8 cellular contexts compared by ENCODE assay signal in genomic region chr3:79019137-79019923, GRCh38.
DNase-seq lines count a peak whose midpoint lies in the region; ATAC-seq and TF ChIP-seq lines count a peak whose summit lies in the region.

No MANE protein-coding gene starts in this region.

- no peak overlapping the region for H3K4me3 Mint-ChIP-seq in activated naive CD8-positive, alpha-beta T cell treated with anti-CD3 and anti-CD28 coated beads, Interleukin-2, amount 10 ng/mL, durations not matched to agents 7 days and 5 days
- no peak overlapping the region for H3K4me3 Mint-ChIP-seq in glutamatergic neuron (ENCODE audit: unreplicated experiment)

- H4K8ac ChIP-seq in neuronal stem cell (ENCODE audit: low read depth, low read length) = no peak overlapping the region

- DNase-seq in EH (ENCODE audit: low read depth) (peak; percentile 93), NCI-H345 (lab: John Stamatoyannopoulos, UW) (peak; percentile 91), glutamatergic neuron (peak; percentile 84), neuronal stem cell (ENCODE audit: low spot score) (peak; percentile 81), NK-92 (lab: John Stamatoyannopoulos, UW; ENCODE audit: unreplicated experiment) (no peak)
- DNase-seq in activated naive CD8-positive, alpha-beta T cell treated with anti-CD3 and anti-CD28 coated beads, Interleukin-2, amount 10 ng/mL, durations not matched to agents 7 days and 5 days = peak; percentile 56

- peak overlapping the region; percentile 87 for H3K14ac ChIP-seq in neuronal stem cell (ENCODE audit: low read length)

- ATAC-seq in HG02642 (IDR thresholded peaks at IDR 0.05; ENCODE audit: poor library complexity, unreplicated experiment) (peak; percentile 78), GM19351 (IDR thresholded peaks at IDR 0.05; ENCODE audit: unreplicated experiment) (no peak)
- peak; percentile 52 for ATAC-seq in activated naive CD8-positive, alpha-beta T cell treated with anti-CD3 and anti-CD28 coated beads, Interleukin-2, amount 10 ng/mL, durations not matched to agents 7 days and 5 days (ENCODE audit: low read depth)

- peak overlapping the region; percentile 88 for H2BK120ac ChIP-seq in neuronal stem cell (ENCODE audit: low read depth, low read length)

- H3K9ac ChIP-seq in neuronal stem cell (ENCODE audit: low read depth, low read length, poor library complexity) = peak overlapping the region; percentile 97

- H2AK5ac ChIP-seq in neuronal stem cell (ENCODE audit: low read depth, low read length) = peak overlapping the region; percentile 63

- peak overlapping the region; percentile 81 to 97 for H3K4me3 ChIP-seq in neuronal stem cell (ENCODE audit: low read length in 2 of 2)

- H2BK5ac ChIP-seq in neuronal stem cell (ENCODE audit: low read length) = peak overlapping the region; percentile 97

- no peak overlapping the region for H3K4ac ChIP-seq in neuronal stem cell (ENCODE audit: low read length)

- no peak overlapping the region for H4K91ac ChIP-seq in neuronal stem cell (ENCODE audit: low read depth, low read length, poor library complexity)

- peak overlapping the region; percentile 55 for H3K23ac ChIP-seq in neuronal stem cell (ENCODE audit: low read depth, low read length, poor library complexity)

- peak overlapping the region; percentile 99 for H2AFZ ChIP-seq in neuronal stem cell (ENCODE audit: low read length)

- peak overlapping the region; percentile 73 for H3K27ac Mint-ChIP-seq in activated naive CD8-positive, alpha-beta T cell treated with anti-CD3 and anti-CD28 coated beads, Interleukin-2, amount 10 ng/mL, durations not matched to agents 7 days and 5 days
- H3K27ac Mint-ChIP-seq in glutamatergic neuron (ENCODE audit: unreplicated experiment) = peak overlapping the region; percentile 99

- H2BK15ac ChIP-seq in neuronal stem cell (ENCODE audit: low read length) = peak overlapping the region; percentile 85

- H3K36me3 ChIP-seq in neuronal stem cell (replicated peaks in 1 of 2; ENCODE audit: control insufficient read depth in 2 of 2, insufficient read depth in 2 of 2, low read length in 2 of 2) = no peaks in the 10 kb centered on the region

- no peak for TF ChIP-seq CTCF in glutamatergic neuron (IDR thresholded peaks at IDR 0.05; ENCODE audit: partially characterized antibody, unreplicated experiment)

- WGBS in neuronal stem cell (ENCODE audit: extremely low coverage in 2 of 2, insufficient read length in 2 of 2, insufficient replicate concordance in 1 of 2), 2 donors = no CpG with 5 or more reads among the region's 40 CpGs

- no peaks in the 10 kb centered on the region for H3K9me3 ChIP-seq in neuronal stem cell (replicated peaks in 1 of 2; ENCODE audit: control insufficient read depth in 2 of 2, insufficient read depth in 1 of 2, low read depth in 1 of 2, low read length in 2 of 2)

- peaks cover 5% of the 10 kb centered on the region for H3K79me1 ChIP-seq in neuronal stem cell (ENCODE audit: low read depth, low read length)

- H3K18ac ChIP-seq in neuronal stem cell (ENCODE audit: low read length) = peak overlapping the region; percentile 99

- peak overlapping the region; percentile 61 for H3K4me2 ChIP-seq in neuronal stem cell (ENCODE audit: insufficient read depth, low read length, poor library complexity, severe bottlenecking)

- H3K27me3 Mint-ChIP-seq in activated naive CD8-positive, alpha-beta T cell treated with anti-CD3 and anti-CD28 coated beads, Interleukin-2, amount 10 ng/mL, durations not matched to agents 7 days and 5 days = peaks cover 6% of the 10 kb centered on the region
- peaks cover 5% of the 10 kb centered on the region for H3K27me3 Mint-ChIP-seq in glutamatergic neuron (ENCODE audit: unreplicated experiment)

- H3K9me3 Mint-ChIP-seq in activated naive CD8-positive, alpha-beta T cell treated with anti-CD3 and anti-CD28 coated beads, Interleukin-2, amount 10 ng/mL, durations not matched to agents 7 days and 5 days = no peaks in the 10 kb centered on the region
- H3K9me3 Mint-ChIP-seq in glutamatergic neuron (ENCODE audit: unreplicated experiment) = peaks cover 8% of the 10 kb centered on the region

- no peaks in the 10 kb centered on the region for H3K27me3 ChIP-seq in neuronal stem cell (ENCODE audit: control insufficient read depth in 3 of 3, insufficient read depth in 3 of 3, low read depth in 1 of 3, low read length in 3 of 3)

- H3K27ac ChIP-seq in neuronal stem cell (replicated peaks; ENCODE audit: low read length) = peak overlapping the region; percentile 99

- H3K4me1 ChIP-seq in neuronal stem cell (ENCODE audit: control insufficient read depth in 2 of 2, insufficient read depth in 1 of 2, low read depth in 1 of 2, low read length in 2 of 2) = peaks cover 3 to 7% of the 10 kb centered on the region in 2 donors

- H2BK12ac ChIP-seq in neuronal stem cell (ENCODE audit: low read length) = peak overlapping the region; percentile 58

- POLR2A ChIA-PET in activated naive CD8-positive, alpha-beta T cell treated with anti-CD3 and anti-CD28 coated beads, Interleukin-2, amount 10 ng/mL, durations not matched to agents 7 days and 5 days (lab: Charles Lee) = interaction anchor here (0.7 to 1.0 kb wide), 2 partner anchors 8 to 10 kb away, joined by 3 read pairs; no protein-coding TSS in a partner anchor

- H3K4me1 Mint-ChIP-seq in activated naive CD8-positive, alpha-beta T cell treated with anti-CD3 and anti-CD28 coated beads, Interleukin-2, amount 10 ng/mL, durations not matched to agents 7 days and 5 days = peaks cover 10% of the 10 kb centered on the region
- H3K4me1 Mint-ChIP-seq in glutamatergic neuron (ENCODE audit: low read depth, unreplicated experiment) = peaks cover 14% of the 10 kb centered on the region

- no peaks in the 10 kb centered on the region for H3K36me3 Mint-ChIP-seq in activated naive CD8-positive, alpha-beta T cell treated with anti-CD3 and anti-CD28 coated beads, Interleukin-2, amount 10 ng/mL, durations not matched to agents 7 days and 5 days
- no peaks in the 10 kb centered on the region for H3K36me3 Mint-ChIP-seq in glutamatergic neuron (ENCODE audit: unreplicated experiment)
